9 cellular contexts compared by ENCODE assay signal in the genomic region with DNA sequence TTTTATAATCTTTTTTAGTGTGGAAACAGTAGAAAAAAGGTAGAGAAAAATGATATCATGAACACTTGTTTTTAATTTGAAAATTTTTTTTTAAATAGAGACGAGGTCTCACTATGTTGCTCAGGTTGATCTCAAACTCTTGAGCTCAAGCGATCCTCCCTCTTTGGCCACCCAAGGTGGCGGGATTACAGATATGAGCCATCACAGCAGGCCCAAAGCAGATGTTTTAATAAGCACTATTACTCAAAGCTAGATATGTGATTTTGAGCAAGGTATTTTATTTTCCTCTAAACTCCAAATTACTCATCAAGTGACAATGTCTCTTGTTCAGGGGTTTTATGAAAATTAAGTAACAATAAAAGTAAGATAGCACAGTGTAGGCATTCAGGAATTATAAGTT.
"Had no signal": no experiment of that assay in that cellular context is flagged by ENCODE, and none has a peak within 500 bp of the region (broad histone marks: within the 10 kb centered on the region; RNA-seq: fewer than 3 reads in every experiment).

No MANE protein-coding gene starts in this region.

- ATAC-seq: esophagus mucosa, right lobe of liver had no signal

- DNase-seq: activated CD4-positive, alpha-beta T cell treated with anti-CD3 and anti-CD28 coated beads for 1 hour; activated T-cell treated with anti-CD3 and anti-CD28 coated beads, Interleukin-2, amount 50 U/mL, for 48 hours; amniotic stem cell; islet precursor cell; ovary; right lobe of liver; SJCRH30 had no signal

- H3K27ac Mint-ChIP-seq: mesothelial cell of epicardium had no signal

- H3K9me3 Mint-ChIP-seq: mesothelial cell of epicardium had no signal

- H3K4me3 Mint-ChIP-seq: mesothelial cell of epicardium had no signal
